14 cellular contexts compared by ENCODE assay signal in genomic region chr9:120922404-120923173, GRCh38. TPM values are rescaled to one million over a fixed set of nuclear protein-coding genes. Genes with fewer than 3 reads are reported as not detected.
DNase-seq lines count a peak whose midpoint lies in the region; ATAC-seq and TF ChIP-seq lines count a peak whose summit lies in the region.
"Had no signal": no experiment of that assay in that cellular context is flagged by ENCODE, and none has a peak within 500 bp of the region (broad histone marks: within the 10 kb centered on the region; RNA-seq: fewer than 3 reads in every experiment).

No MANE protein-coding gene starts in this region.

- H3K36me3 ChIP-seq in H7 (replicated peaks; ENCODE audit: control insufficient read depth, insufficient read depth, low read length), result no peaks in the 10 kb centered on the region; the same call in 1 of the 2 replicates
- H3K36me3 ChIP-seq: adrenal gland, suprapubic skin had no signal

- no peak for DNase-seq in CD4-positive, alpha-beta T cell
- peak; percentile 10 for DNase-seq in GM12865 (ENCODE audit: low read depth)
- DNase-seq in activated T-helper 1 cell treated with anti-CD3 and anti-CD28 coated beads, Interleukin-12 subunit alpha, Interleukin-12 subunit beta, Interleukin-2, Interleukin-4 antibody, amounts not matched to agents 30 ng/mL and 10 ng/mL and 1 ng/mL, durations not matched to agents 14 hours and 24 hours and 36 hours (ENCODE audit: low spot score), result no peak
- DNase-seq in naive thymus-derived CD8-positive, alpha-beta T cell, result no peak
- DNase-seq in NCI-H1694 treated with DMSO at 0.1 percent for 48 hours (lab: John Stamatoyannopoulos, UW), result no peak
- no peak for DNase-seq in H7
- DNase-seq in activated gamma-delta T cell (lab: John Stamatoyannopoulos, UW), result no peak
- no peak for DNase-seq in Calu3
- DNase-seq: adrenal gland, cortex of kidney, NCI-H1930, NCI-H774, SHP77 treated with DMSO at 0.1 percent for 48 hours had no signal

- POLR2A ChIA-PET in CD4-positive, alpha-beta T cell (lab: Charles Lee), result interaction anchor here (2.1 to 21.8 kb wide), 5 partner anchors 8 to 76 kb away, joined by 7 to 1343 read pairs (median 45); partner anchors contain the start of gene PHF19
- POLR2A ChIA-PET in naive thymus-derived CD8-positive, alpha-beta T cell (lab: Charles Lee), result interaction anchor here (20.7 to 45.2 kb wide), 3 partner anchors 2 to 50 kb away, joined by 580 to 1842 read pairs (median 1842); partner anchors contain the start of genes PHF19 and TRAF1

- H3K4me3 ChIP-seq in GM12865 (ENCODE audit: low read depth, low read length) (peak overlapping the region; percentile 62), H7 (ENCODE audit: insufficient read depth, low read depth, low read length) (no peak overlapping the region)
- H3K4me3 ChIP-seq: adrenal gland, suprapubic skin had no signal

- no peak for TF ChIP-seq CTCF in CD4-positive, alpha-beta T cell (IDR thresholded peaks at IDR 0.05)
- TF ChIP-seq CTCF in GM12865 (IDR thresholded peaks at IDR 0.05; ENCODE audit: insufficient read depth, low read depth, low read length, missing control alignments) (no peak), Calu3 (IDR thresholded peaks at IDR 0.05; ENCODE audit: unreplicated experiment) (no peak)

- H3K27me3 Mint-ChIP-seq in CD4-positive, alpha-beta T cell, result no peaks in the 10 kb centered on the region
- H3K27me3 Mint-ChIP-seq in activated T-helper 1 cell treated with anti-CD3 and anti-CD28 coated beads, Interleukin-12 subunit alpha, Interleukin-12 subunit beta, Interleukin-2, Interleukin-4 antibody, amounts not matched to agents 30 ng/mL and 10 ng/mL and 1 ng/mL, durations not matched to agents 14 hours and 24 hours and 36 hours (ENCODE audit: insufficient read depth), result no peaks in the 10 kb centered on the region
- H3K27me3 Mint-ChIP-seq in naive thymus-derived CD8-positive, alpha-beta T cell, result no peaks in the 10 kb centered on the region
- H3K27me3 Mint-ChIP-seq in Calu3 (ENCODE audit: unreplicated experiment), result no peaks in the 10 kb centered on the region

- BruUV-seq in Calu3 (replicated peaks; lab: Mats Ljungman, UMichigan), result no TSS peak

- no peaks in the 10 kb centered on the region for H3K9me3 ChIP-seq in CD4-positive, alpha-beta T cell (ENCODE audit: control insufficient read depth, low read length)
- H3K9me3 ChIP-seq: adrenal gland, suprapubic skin had no signal

- H3K27ac Mint-ChIP-seq in CD4-positive, alpha-beta T cell, result peak overlapping the region; percentile 100
- H3K27ac Mint-ChIP-seq in activated T-helper 1 cell treated with anti-CD3 and anti-CD28 coated beads, Interleukin-12 subunit alpha, Interleukin-12 subunit beta, Interleukin-2, Interleukin-4 antibody, amounts not matched to agents 30 ng/mL and 10 ng/mL and 1 ng/mL, durations not matched to agents 14 hours and 24 hours and 36 hours, result peak overlapping the region; percentile 96
- peak overlapping the region; percentile 45 to 100 (median 90) for H3K27ac Mint-ChIP-seq in naive thymus-derived CD8-positive, alpha-beta T cell
- no peak overlapping the region for H3K27ac Mint-ChIP-seq in Calu3 (ENCODE audit: unreplicated experiment)

- CTCF ChIA-PET in CD4-positive, alpha-beta T cell (lab: Charles Lee), result interaction anchor here (0.6 to 2.3 kb wide), 3 partner anchors 13 to 28 kb away, joined by 3 to 8 read pairs (median 4); no protein-coding TSS in a partner anchor
- CTCF ChIA-PET in Calu3 (lab: Charles Lee), result no interaction called here

- H3K36me3 Mint-ChIP-seq in CD4-positive, alpha-beta T cell (ENCODE audit: low read depth), result peaks cover 78% of the 10 kb centered on the region
- H3K36me3 Mint-ChIP-seq in activated T-helper 1 cell treated with anti-CD3 and anti-CD28 coated beads, Interleukin-12 subunit alpha, Interleukin-12 subunit beta, Interleukin-2, Interleukin-4 antibody, amounts not matched to agents 30 ng/mL and 10 ng/mL and 1 ng/mL, durations not matched to agents 14 hours and 24 hours and 36 hours (ENCODE audit: low read depth), result peaks cover 80% of the 10 kb centered on the region
- peaks cover 2 to 51% (median 31%) of the 10 kb centered on the region in 3 donors for H3K36me3 Mint-ChIP-seq in naive thymus-derived CD8-positive, alpha-beta T cell
- no peaks in the 10 kb centered on the region for H3K36me3 Mint-ChIP-seq in Calu3 (ENCODE audit: insufficient read depth, unreplicated experiment)

- peak overlapping the region; percentile 100 for H3K27ac ChIP-seq in CD4-positive, alpha-beta T cell (ENCODE audit: low read depth, low read length)
- H3K27ac ChIP-seq: suprapubic skin had no signal

- H3K4me3 Mint-ChIP-seq in CD4-positive, alpha-beta T cell, result peak overlapping the region; percentile 88
- peak overlapping the region; percentile 89 for H3K4me3 Mint-ChIP-seq in activated T-helper 1 cell treated with anti-CD3 and anti-CD28 coated beads, Interleukin-12 subunit alpha, Interleukin-12 subunit beta, Interleukin-2, Interleukin-4 antibody, amounts not matched to agents 30 ng/mL and 10 ng/mL and 1 ng/mL, durations not matched to agents 14 hours and 24 hours and 36 hours
- H3K4me3 Mint-ChIP-seq in naive thymus-derived CD8-positive, alpha-beta T cell, result peak overlapping the region; percentile 43 to 97 (median 86)
- H3K4me3 Mint-ChIP-seq in Calu3 (ENCODE audit: low read depth, unreplicated experiment), result no peak overlapping the region

- intact Hi-C loops in CD4-positive, alpha-beta T cell (cut with DNase I, micrococcal nuclease), result no loop called here
- intact Hi-C loops in activated T-helper 1 cell treated with anti-CD3 and anti-CD28 coated beads, Interleukin-12 subunit alpha, Interleukin-12 subunit beta, Interleukin-2, Interleukin-4 antibody, amounts not matched to agents 30 ng/mL and 10 ng/mL and 1 ng/mL, durations not matched to agents 14 hours and 24 hours and 36 hours (cut with micrococcal nuclease), result loop anchor here (10.0 kb wide), 1 partner anchor 432 kb away; no protein-coding TSS in a partner anchor
- intact Hi-C loops in Calu3 (cut with micrococcal nuclease; ENCODE audit: unreplicated experiment), result no loop called here

- H3K4me1 Mint-ChIP-seq in CD4-positive, alpha-beta T cell (ENCODE audit: low read depth), result peaks cover 96% of the 10 kb centered on the region
- H3K4me1 Mint-ChIP-seq in activated T-helper 1 cell treated with anti-CD3 and anti-CD28 coated beads, Interleukin-12 subunit alpha, Interleukin-12 subunit beta, Interleukin-2, Interleukin-4 antibody, amounts not matched to agents 30 ng/mL and 10 ng/mL and 1 ng/mL, durations not matched to agents 14 hours and 24 hours and 36 hours (ENCODE audit: low read depth), result peaks cover 92% of the 10 kb centered on the region
- H3K4me1 Mint-ChIP-seq in naive thymus-derived CD8-positive, alpha-beta T cell, result peaks cover 44 to 93% (median 91%) of the 10 kb centered on the region in 4 donors
- H3K4me1 Mint-ChIP-seq in Calu3 (ENCODE audit: low read depth, unreplicated experiment), result no peaks in the 10 kb centered on the region

- no peak for ATAC-seq in CD4-positive, alpha-beta T cell (ENCODE audit: poor library complexity)
- ATAC-seq in naive thymus-derived CD8-positive, alpha-beta T cell, result no peak

- H3K27me3 ChIP-seq in CD4-positive, alpha-beta T cell (ENCODE audit: control insufficient read depth, insufficient read depth, low read length), result no peaks in the 10 kb centered on the region
- H3K27me3 ChIP-seq in H7 (ENCODE audit: control insufficient read depth, insufficient read depth, low read length), result no peaks in the 10 kb centered on the region; the same call in 1 of the 2 replicates
- H3K27me3 ChIP-seq: adrenal gland, suprapubic skin had no signal

- H3K9me3 Mint-ChIP-seq in CD4-positive, alpha-beta T cell, result no peaks in the 10 kb centered on the region
- peaks cover 3% of the 10 kb centered on the region for H3K9me3 Mint-ChIP-seq in activated T-helper 1 cell treated with anti-CD3 and anti-CD28 coated beads, Interleukin-12 subunit alpha, Interleukin-12 subunit beta, Interleukin-2, Interleukin-4 antibody, amounts not matched to agents 30 ng/mL and 10 ng/mL and 1 ng/mL, durations not matched to agents 14 hours and 24 hours and 36 hours
- peaks cover 0 to 3% (median 0%) of the 10 kb centered on the region in 9 donors for H3K9me3 Mint-ChIP-seq in naive thymus-derived CD8-positive, alpha-beta T cell
- H3K9me3 Mint-ChIP-seq in Calu3 (ENCODE audit: low read depth, unreplicated experiment), result no peaks in the 10 kb centered on the region

RNA-seq across cellular contexts. Expression of gene TRAF1, which starts 4.0 kb away (rescaled TPM):
- total RNA-seq in CD4-positive, alpha-beta T cell, result 10 to 100 TPM; 60.3 to 61.7 TPM
- 136 and 138 TPM in 2 replicates for total RNA-seq in activated T-helper 1 cell treated with anti-CD3 and anti-CD28 coated beads, Interleukin-12 subunit alpha, Interleukin-12 subunit beta, Interleukin-2, Interleukin-4 antibody, amounts not matched to agents 30 ng/mL and 10 ng/mL and 1 ng/mL, durations not matched to agents 14 hours and 24 hours and 36 hours
- 100 to 1,000 TPM; 125 to 126 TPM for total RNA-seq in naive thymus-derived CD8-positive, alpha-beta T cell
- 1 to 10 TPM; 3.7 to 7.0 (median 4.9) TPM for polyA plus RNA-seq in naive thymus-derived CD8-positive, alpha-beta T cell
- 0.97 and 1.4 TPM in 2 replicates for total RNA-seq in H7 (2014; rRNA removed; shearing (Covaris generic))
- 1.5 and 1.6 TPM in 2 replicates for total RNA-seq in Calu3 (2022)

RNA-seq across cellular contexts. Expression of gene PHF19, which starts 45.6 kb away (rescaled TPM):
- total RNA-seq in CD4-positive, alpha-beta T cell, result 10 to 100 TPM; 60.3 to 63.0 TPM
- 134 and 142 TPM in 2 replicates for total RNA-seq in activated T-helper 1 cell treated with anti-CD3 and anti-CD28 coated beads, Interleukin-12 subunit alpha, Interleukin-12 subunit beta, Interleukin-2, Interleukin-4 antibody, amounts not matched to agents 30 ng/mL and 10 ng/mL and 1 ng/mL, durations not matched to agents 14 hours and 24 hours and 36 hours
- 100 to 1,000 TPM; 143 to 144 TPM for total RNA-seq in naive thymus-derived CD8-positive, alpha-beta T cell
- polyA plus RNA-seq in naive thymus-derived CD8-positive, alpha-beta T cell, result 10 to 100 TPM in 1 of 3 donors, 1 to 10 TPM in 2; 6.3 to 11.8 (median 9.4) TPM
- 35.5 and 40.1 TPM in 2 replicates for total RNA-seq in H7 (2014; rRNA removed; shearing (Covaris generic))
- 37.2 and 44.5 TPM in 2 replicates for total RNA-seq in Calu3 (2022)

Comparison
In these comparisons a context has a peak if more than half of its experiments do, and no peak if none do; other contexts are left out.
1. RNA of gene TRAF1, which starts 4.0 kb away (total RNA-seq): 136 to 138 TPM in activated T-helper 1 cell treated with anti-CD3 and anti-CD28 coated beads, Interleukin-12 subunit alpha, Interleukin-12 subunit beta, Interleukin-2, Interleukin-4 antibody, amounts not matched to agents 30 ng/mL and 10 ng/mL and 1 ng/mL, durations not matched to agents 14 hours and 24 hours and 36 hours, 125 to 126 TPM in naive thymus-derived CD8-positive, alpha-beta T cell and 60.3 to 61.7 TPM in CD4-positive, alpha-beta T cell; 1.5 to 1.6 TPM in Calu3 and 0.97 to 1.4 TPM in H7; every median in the first group is over 10 times any median in the second.